ENCODE assay signal across 22 cellular contexts in the genomic region with DNA sequence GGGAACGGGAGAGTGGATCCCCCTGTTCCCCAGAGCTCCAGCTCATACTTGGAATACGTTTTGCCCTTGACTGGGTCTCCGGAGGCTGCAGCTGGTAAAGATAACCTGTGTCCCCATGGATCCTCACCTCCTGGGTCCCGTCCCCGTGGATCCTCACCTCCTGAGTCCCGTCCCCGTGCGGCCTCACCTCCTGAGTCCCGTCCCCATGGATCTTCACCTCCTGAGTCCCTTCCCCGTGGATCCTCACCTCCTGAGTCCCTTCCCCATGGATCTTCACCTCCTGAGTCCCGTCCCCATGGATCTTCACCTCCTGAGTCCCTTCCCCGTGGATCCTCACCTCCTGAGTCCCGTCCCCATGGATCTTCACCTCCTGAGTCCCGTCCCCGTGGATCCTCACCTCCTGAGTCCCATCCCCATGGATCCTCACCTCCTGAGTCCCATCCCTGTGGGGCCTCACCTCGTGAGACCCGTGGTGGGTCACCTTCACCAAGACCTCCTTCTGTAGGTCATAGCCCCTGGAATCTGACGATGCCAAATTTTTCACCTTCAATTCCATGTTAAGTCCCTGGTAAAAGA.
DNase-seq lines count a peak whose midpoint lies in the region; TF ChIP-seq lines count a peak whose summit lies in the region.
"Had no signal": no experiment of that assay in that cellular context is flagged by ENCODE, and none has a peak within 500 bp of the region (broad histone marks: within the 10 kb centered on the region; RNA-seq: fewer than 3 reads in every experiment).

No MANE protein-coding gene starts in this region.

- no peaks in the 10 kb centered on the region for H3K27me3 ChIP-seq in neuronal stem cell (ENCODE audit: control insufficient read depth in 3 of 3, insufficient read depth in 3 of 3, low read depth in 1 of 3, low read length in 3 of 3)
- H3K27me3 ChIP-seq: right lobe of liver had no signal

- peak overlapping the region; percentile 22 for H3K18ac ChIP-seq in neuronal stem cell (ENCODE audit: low read length)

- H3K4me3 Mint-ChIP-seq in Calu3 (ENCODE audit: low read depth, unreplicated experiment) = no peak overlapping the region
- H3K4me3 Mint-ChIP-seq in chondrocyte (ENCODE audit: unreplicated experiment) = no peak overlapping the region
- H3K4me3 Mint-ChIP-seq: activated T-helper 17 cell treated with anti-CD3 and anti-CD28 coated beads, Interleukin-2, amount 50 U/mL, for 72 hours; GM23338; neural crest cell had no signal

- H2BK5ac ChIP-seq in neuronal stem cell (ENCODE audit: low read length) = no peak overlapping the region

- CTCF ChIA-PET in Calu3 (lab: Charles Lee) = no interaction called here

- H2AFZ ChIP-seq in neuronal stem cell (ENCODE audit: low read length) = no peak overlapping the region
- H2AFZ ChIP-seq: GM23338 had no signal

- DNase-seq in Calu3 (no peak), HK-2 (ENCODE audit: unreplicated experiment) (peak; percentile 47), chondrocyte (ENCODE audit: low spot score) (peak; percentile 94), neuronal stem cell (ENCODE audit: low spot score) (no peak), NOMO-1 treated with DMSO at 0.1 percent for 48 hours (lab: John Stamatoyannopoulos, UW; ENCODE audit: unreplicated experiment) (no peak), putamen (ENCODE audit: low spot score) (no peak), NCI-H2107 treated with DMSO at 0.1 percent for 48 hours (lab: John Stamatoyannopoulos, UW; ENCODE audit: unreplicated experiment) (no peak), NCI-H226 (no peak)
- DNase-seq: activated CD4-positive, alpha-beta T cell treated with anti-CD3 and anti-CD28 coated beads, Interleukin-2, amount 50 U/mL, for 4 hours; cortex of kidney; DMS79; glutamatergic neuron; immature natural killer cell; mammary epithelial cell; NCI-H1092; stimulated activated CD4-positive, alpha-beta T cell treated with anti-CD3 and anti-CD28 coated beads, Interleukin-1b, Interleukin-23, amount 100 ng/mL, for 48 hours had no signal

- peaks cover 0 to 9% of the 10 kb centered on the region in 2 donors for H3K36me3 ChIP-seq in neuronal stem cell (replicated peaks in 1 of 2; ENCODE audit: control insufficient read depth in 2 of 2, insufficient read depth in 2 of 2, low read length in 2 of 2)
- H3K36me3 ChIP-seq: thoracic aorta had no signal

- WGBS in neuronal stem cell (ENCODE audit: extremely low coverage in 2 of 2, insufficient read length in 2 of 2, insufficient replicate concordance in 1 of 2), 2 donors = no CpG with 5 or more reads among the region's 18 CpGs

- peaks cover 0 to 2% of the 10 kb centered on the region in 2 donors for H3K9me3 ChIP-seq in neuronal stem cell (replicated peaks in 1 of 2; ENCODE audit: control insufficient read depth in 2 of 2, insufficient read depth in 1 of 2, low read depth in 1 of 2, low read length in 2 of 2)
- H3K9me3 ChIP-seq: right lobe of liver, thoracic aorta had no signal

- no peak overlapping the region for H4K8ac ChIP-seq in neuronal stem cell (ENCODE audit: low read depth, low read length)

- H3K14ac ChIP-seq in neuronal stem cell (ENCODE audit: low read length) = no peak overlapping the region

- no peak overlapping the region for H3K4me2 ChIP-seq in neuronal stem cell (ENCODE audit: insufficient read depth, low read length, poor library complexity, severe bottlenecking)
- H3K4me2 ChIP-seq: GM23338 had no signal

- no peak overlapping the region for H3K4ac ChIP-seq in neuronal stem cell (ENCODE audit: low read length)

- intact Hi-C loops in Calu3 (cut with micrococcal nuclease; ENCODE audit: unreplicated experiment) = no loop called here

- H3K9me3 Mint-ChIP-seq in Calu3 (ENCODE audit: low read depth, unreplicated experiment) (no peaks in the 10 kb centered on the region), chondrocyte (ENCODE audit: low read depth) (no peaks in the 10 kb centered on the region)
- H3K9me3 Mint-ChIP-seq: activated T-helper 17 cell treated with anti-CD3 and anti-CD28 coated beads, Interleukin-2, amount 50 U/mL, for 72 hours; immature natural killer cell; neural crest cell had no signal

- no TSS peak for BruUV-seq in Calu3 (replicated peaks; lab: Mats Ljungman, UMichigan)

- no peak overlapping the region for H2AK5ac ChIP-seq in neuronal stem cell (ENCODE audit: low read depth, low read length)

- H3K27ac Mint-ChIP-seq in Calu3 (ENCODE audit: unreplicated experiment) (peak overlapping the region; percentile 80), chondrocyte (ENCODE audit: unreplicated experiment) (peak overlapping the region; percentile 61)
- H3K27ac Mint-ChIP-seq: activated T-helper 17 cell treated with anti-CD3 and anti-CD28 coated beads, Interleukin-2, amount 50 U/mL, for 72 hours; GM23338; immature natural killer cell had no signal

- no peak overlapping the region for H3K27ac ChIP-seq in neuronal stem cell (replicated peaks; ENCODE audit: low read length)
- H3K27ac ChIP-seq: right lobe of liver, SK-N-MC, thoracic aorta had no signal

- no peak overlapping the region for H3K9ac ChIP-seq in neuronal stem cell (ENCODE audit: low read depth, low read length, poor library complexity)

- H4K91ac ChIP-seq in neuronal stem cell (ENCODE audit: low read depth, low read length, poor library complexity) = no peak overlapping the region

- H3K4me1 Mint-ChIP-seq in Calu3 (ENCODE audit: low read depth, unreplicated experiment) (no peaks in the 10 kb centered on the region), chondrocyte (ENCODE audit: low read depth) (peaks cover 30% of the 10 kb centered on the region)
- H3K4me1 Mint-ChIP-seq: activated T-helper 17 cell treated with anti-CD3 and anti-CD28 coated beads, Interleukin-2, amount 50 U/mL, for 72 hours had no signal

- H3K36me3 Mint-ChIP-seq in Calu3 (ENCODE audit: insufficient read depth, unreplicated experiment) (peaks cover 25% of the 10 kb centered on the region), chondrocyte (ENCODE audit: low read depth) (peaks cover 5% of the 10 kb centered on the region)

- no peak overlapping the region for H3K23ac ChIP-seq in neuronal stem cell (ENCODE audit: low read depth, low read length, poor library complexity)

- H3K4me3 ChIP-seq in neuronal stem cell (ENCODE audit: low read length in 2 of 2) = no peak overlapping the region
- H3K4me3 ChIP-seq: GM23338, right lobe of liver, SK-N-MC had no signal

- H2BK120ac ChIP-seq in neuronal stem cell (ENCODE audit: low read depth, low read length) = no peak overlapping the region

- H3K4me1 ChIP-seq in neuronal stem cell (ENCODE audit: control insufficient read depth in 2 of 2, insufficient read depth in 1 of 2, low read depth in 1 of 2, low read length in 2 of 2) = peaks cover 0 to 10% of the 10 kb centered on the region in 2 donors

- H3K79me1 ChIP-seq in neuronal stem cell (ENCODE audit: low read depth, low read length) = no peaks in the 10 kb centered on the region

- no peak overlapping the region for H2BK15ac ChIP-seq in neuronal stem cell (ENCODE audit: low read length)

- H3K27me3 Mint-ChIP-seq in Calu3 (ENCODE audit: unreplicated experiment) (peaks cover 21% of the 10 kb centered on the region), chondrocyte (ENCODE audit: low read depth) (no peaks in the 10 kb centered on the region)

- H2BK12ac ChIP-seq in neuronal stem cell (ENCODE audit: low read length) = no peak overlapping the region

- TF ChIP-seq CTCF in Calu3 (IDR thresholded peaks at IDR 0.05; ENCODE audit: unreplicated experiment) (no peak), chondrocyte (IDR thresholded peaks at IDR 0.05) (no peak)

Comparison
In these comparisons a context has a peak if more than half of its experiments do, and no peak if none do; other contexts are left out.
1. DNase-seq: peak in HK-2 (single experiment) and chondrocyte (single experiment); none in Calu3 (single experiment), neuronal stem cell (single experiment), NOMO-1 treated with DMSO at 0.1 percent for 48 hours (single experiment), putamen (single experiment), NCI-H2107 treated with DMSO at 0.1 percent for 48 hours (single experiment) and NCI-H226 (single experiment).